ENCODE assay signal across 9 cellular contexts in the genomic region with DNA sequence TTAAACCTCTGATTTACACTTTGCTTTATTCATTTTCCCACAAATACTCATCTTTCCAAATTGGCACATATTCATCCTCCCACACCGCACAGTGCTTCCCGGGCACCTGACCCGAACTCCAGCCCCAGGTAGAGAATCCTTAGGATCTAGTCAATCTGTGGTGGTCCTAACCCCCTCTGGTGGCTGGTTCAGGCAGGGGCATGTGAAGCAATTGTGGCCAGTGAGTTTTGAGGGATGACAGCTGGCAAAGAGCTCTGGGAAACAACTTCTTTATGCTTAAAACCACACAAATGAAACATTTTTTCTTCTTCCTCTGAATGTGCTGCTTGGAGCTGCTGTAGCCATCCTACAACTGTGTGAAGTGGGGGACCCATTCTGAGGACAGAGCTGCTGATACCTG. TPM values are rescaled to one million over a fixed set of nuclear protein-coding genes. Genes with fewer than 3 reads are reported as not detected.
DNase-seq lines count a peak whose midpoint lies in the region; ATAC-seq, FAIRE-seq and TF ChIP-seq lines count a peak whose summit lies in the region.
"Had no signal": no experiment of that assay in that cellular context is flagged by ENCODE, and none has a peak within 500 bp of the region (broad histone marks: within the 10 kb centered on the region; RNA-seq: fewer than 3 reads in every experiment).

No MANE protein-coding gene starts in this region.

- 0 out of 2 replicates have a peak, but pooled peaks cover 5% of the 10 kb centered on the region for H3F3A ChIP-seq in Loucy (ENCODE audit: low read depth)

- H3K18ac ChIP-seq in neuronal stem cell (ENCODE audit: low read length): no peak overlapping the region

- peaks cover 3% of the 10 kb centered on the region for H3K79me1 ChIP-seq in neuronal stem cell (ENCODE audit: low read depth, low read length)

- H4K20me1 ChIP-seq in Loucy (ENCODE audit: insufficient read depth, low read length, poor library complexity, severe bottlenecking): peaks cover 89% of the 10 kb centered on the region

- no CpG with 5 or more reads among the region's 3 CpGs for WGBS in neuronal stem cell (ENCODE audit: extremely low coverage in 2 of 2, insufficient read length in 2 of 2, insufficient replicate concordance in 1 of 2), 2 donors

- no peak overlapping the region for H2BK15ac ChIP-seq in neuronal stem cell (ENCODE audit: low read length)

- H2BK5ac ChIP-seq in neuronal stem cell (ENCODE audit: low read length): no peak overlapping the region

- no peaks in the 10 kb centered on the region for H3K9me2 ChIP-seq in Loucy (replicated peaks; ENCODE audit: low read depth, low read length)

- no peak overlapping the region for H2BK120ac ChIP-seq in neuronal stem cell (ENCODE audit: low read depth, low read length)

- H3K9ac ChIP-seq in Loucy (ENCODE audit: low read depth, low read length, poor library complexity, severe bottlenecking) (no peak overlapping the region), neuronal stem cell (ENCODE audit: low read depth, low read length, poor library complexity) (no peak overlapping the region)

- TF ChIP-seq CTCF in Loucy (conservative IDR thresholded peaks at IDR 0.05; ENCODE audit: low read length) (peak; percentile 92), cardiac fibroblast (IDR thresholded peaks at IDR 0.05; ENCODE audit: low read depth, low read length) (peak; percentile 63)

- no peak overlapping the region for H2BK12ac ChIP-seq in neuronal stem cell (ENCODE audit: low read length)

- no peak overlapping the region for H3K4me2 ChIP-seq in Loucy (ENCODE audit: low read depth, low read length, poor library complexity, severe bottlenecking)
- no peak overlapping the region for H3K4me2 ChIP-seq in neuronal stem cell (ENCODE audit: insufficient read depth, low read length, poor library complexity, severe bottlenecking)

- H3K79me2 ChIP-seq in Loucy (ENCODE audit: insufficient read depth, low read length): peaks cover 96% of the 10 kb centered on the region

- no peak overlapping the region for H3K14ac ChIP-seq in neuronal stem cell (ENCODE audit: low read length)

- H3K9me3 ChIP-seq in Loucy (ENCODE audit: insufficient read depth, low read depth, low read length) (no peaks in the 10 kb centered on the region), neuronal stem cell (replicated peaks in 1 of 2; ENCODE audit: control insufficient read depth in 2 of 2, insufficient read depth in 1 of 2, low read depth in 1 of 2, low read length in 2 of 2) (no peaks in the 10 kb centered on the region)

- H3K4me3 ChIP-seq in Loucy (ENCODE audit: low read length, poor library complexity, severe bottlenecking) (no peak overlapping the region), cardiac fibroblast (replicated peaks in 1 of 2; ENCODE audit: low read depth in 2 of 2, low read length in 2 of 2) (no peak overlapping the region), neuronal stem cell (ENCODE audit: low read length in 2 of 2) (no peak overlapping the region)

- peaks cover 37% of the 10 kb centered on the region for H3K4me1 ChIP-seq in Loucy (ENCODE audit: insufficient read depth, low read length, poor library complexity, severe bottlenecking)
- peaks cover 0 to 2% of the 10 kb centered on the region in 2 donors for H3K4me1 ChIP-seq in neuronal stem cell (ENCODE audit: control insufficient read depth in 2 of 2, insufficient read depth in 1 of 2, low read depth in 1 of 2, low read length in 2 of 2)

- no peak for FAIRE-seq in GM12892 (lab: Jason Lieb, UNC)
- FAIRE-seq: A204.1 had no signal

- no peak for TF ChIP-seq POLR2A in GM12892 (IDR thresholded peaks at IDR 0.05; ENCODE audit: low read depth, low read length)

- no peak overlapping the region for H2AK5ac ChIP-seq in neuronal stem cell (ENCODE audit: low read depth, low read length)

- H2AFZ ChIP-seq in Loucy (ENCODE audit: low read length) (no peak overlapping the region), neuronal stem cell (ENCODE audit: low read length) (no peak overlapping the region)

- DNase-seq in DMS 273 (lab: John Stamatoyannopoulos, UW; ENCODE audit: unreplicated experiment) (peak; percentile 55), DMS 273 treated with DMSO at 0.1 percent for 48 hours (lab: John Stamatoyannopoulos, UW) (no peak), cardiac fibroblast (ENCODE audit: low read depth in 2 of 2) (peak in 1 of 2 donors; percentile 25), neuronal stem cell (ENCODE audit: low spot score) (peak; percentile 14), GM12892 (ENCODE audit: insufficient read length) (no peak)
- no peak for DNase-seq in activated CD4-positive, alpha-beta T cell treated with anti-CD3 and anti-CD28 coated beads, Interleukin-2, amount 50 U/mL, for 1 hour

- H4K91ac ChIP-seq in neuronal stem cell (ENCODE audit: low read depth, low read length, poor library complexity): no peak overlapping the region

- H3K27me3 ChIP-seq in Loucy (ENCODE audit: insufficient read depth, low read length, poor library complexity, severe bottlenecking): no peaks in the 10 kb centered on the region
- H3K27me3 ChIP-seq in neuronal stem cell (ENCODE audit: control insufficient read depth in 3 of 3, insufficient read depth in 3 of 3, low read depth in 1 of 3, low read length in 3 of 3): no peaks in the 10 kb centered on the region

- no peak overlapping the region for H3K27ac ChIP-seq in neuronal stem cell (replicated peaks; ENCODE audit: low read length)

- H3K4ac ChIP-seq in neuronal stem cell (ENCODE audit: low read length): no peak overlapping the region

- H4K8ac ChIP-seq in neuronal stem cell (ENCODE audit: low read depth, low read length): no peak overlapping the region

- H3K36me3 ChIP-seq in Loucy (ENCODE audit: insufficient read depth, low read length) (peaks cover 60% of the 10 kb centered on the region), neuronal stem cell (replicated peaks in 1 of 2; ENCODE audit: control insufficient read depth in 2 of 2, insufficient read depth in 2 of 2, low read length in 2 of 2) (peaks cover 10 to 61% of the 10 kb centered on the region in 2 donors)

- no peak for ATAC-seq in GM18909 (IDR thresholded peaks at IDR 0.05; ENCODE audit: poor library complexity, unreplicated experiment)

- no peak overlapping the region for H3K23ac ChIP-seq in neuronal stem cell (ENCODE audit: low read depth, low read length, poor library complexity)

RNA-seq across cellular contexts. Expression of a gene that starts 54.7 kb away (rescaled TPM):
- 165 TPM for polyA plus RNA-seq in neuronal stem cell (2013, experiment 1 of 2)
- polyA plus RNA-seq in neuronal stem cell (2013, experiment 2 of 2): 163 TPM
- polyA plus RNA-seq in GM12892 (2012; ENCODE audit: missing spikeins): 89.3 TPM

Comparison
In these comparisons a context has a peak if more than half of its experiments do, and no peak if none do; other contexts are left out.
1. DNase-seq: peak in DMS 273 (single experiment) and neuronal stem cell (single experiment); none in DMS 273 treated with DMSO at 0.1 percent for 48 hours (single experiment), GM12892 (single experiment) and activated CD4-positive, alpha-beta T cell treated with anti-CD3 and anti-CD28 coated beads, Interleukin-2, amount 50 U/mL, for 1 hour (single experiment).